ENCODE assay signal across 8 cellular contexts in the genomic region with DNA sequence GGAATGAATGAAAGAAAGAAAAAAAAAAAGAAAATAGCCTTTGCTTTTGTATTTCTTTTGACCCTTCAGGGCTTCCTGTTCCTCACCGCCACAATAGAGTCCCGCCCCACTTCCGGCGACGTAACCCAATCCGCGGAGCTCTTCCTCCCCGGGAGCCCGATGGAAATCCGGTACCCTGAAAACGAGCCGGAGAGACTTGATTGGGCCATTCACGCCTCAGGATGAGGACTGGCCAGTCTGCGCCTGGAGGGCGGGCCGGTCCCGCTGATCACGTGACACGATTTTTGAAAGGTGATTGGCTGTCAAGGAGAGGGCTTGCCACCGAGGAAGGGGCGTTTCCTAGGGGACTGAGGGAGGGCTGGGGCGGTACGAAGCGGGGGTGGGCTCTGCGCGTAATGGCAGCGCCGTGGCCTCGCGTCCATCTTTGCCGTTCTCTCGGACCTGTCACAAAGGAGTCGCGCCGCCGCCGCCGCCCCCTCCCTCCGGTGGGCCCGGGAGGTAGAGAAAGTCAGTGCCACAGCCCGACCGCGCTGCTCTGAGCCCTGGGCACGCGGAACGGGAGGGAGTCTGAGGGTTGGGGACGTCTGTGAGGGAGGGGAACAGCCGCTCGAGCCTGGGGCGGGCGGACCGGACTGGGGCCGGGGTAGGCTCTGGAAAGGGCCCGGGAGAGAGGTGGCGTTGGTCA. TPM values are rescaled to one million over a fixed set of nuclear protein-coding genes. Genes with fewer than 3 reads are reported as not detected.
DNase-seq lines count a peak whose midpoint lies in the region; ATAC-seq and TF ChIP-seq lines count a peak whose summit lies in the region.

A gene with protein sequence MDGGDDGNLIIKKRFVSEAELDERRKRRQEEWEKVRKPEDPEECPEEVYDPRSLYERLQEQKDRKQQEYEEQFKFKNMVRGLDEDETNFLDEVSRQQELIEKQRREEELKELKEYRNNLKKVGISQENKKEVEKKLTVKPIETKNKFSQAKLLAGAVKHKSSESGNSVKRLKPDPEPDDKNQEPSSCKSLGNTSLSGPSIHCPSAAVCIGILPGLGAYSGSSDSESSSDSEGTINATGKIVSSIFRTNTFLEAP (minus strand): TSS at position 95 of the 685 bp plus-strand sequence. CDS start 12,185 bp downstream, outside the sequence.
A gene (plus strand): TSS at position 385 of the 685 bp plus-strand sequence. CDS start 18,330 bp downstream, outside the sequence.

- H3K9ac ChIP-seq in BLaER1: peak within 1 kb of the TSS; percentile 97

- H3K4me1 Mint-ChIP-seq in activated CD4-positive, alpha-beta T cell treated with anti-CD3 and anti-CD28 coated beads, Interleukin-2, amount 10 ng/mL, durations not matched to agents 7 days and 5 days: peaks cover 53% of the 10 kb centered on the region

- H3K36me3 Mint-ChIP-seq in activated CD4-positive, alpha-beta T cell treated with anti-CD3 and anti-CD28 coated beads, Interleukin-2, amount 10 ng/mL, durations not matched to agents 7 days and 5 days (ENCODE audit: low read depth): peaks cover 17% of the 10 kb centered on the region

- peak within 1 kb of the TSS; percentile 91 for H3K27ac Mint-ChIP-seq in activated CD4-positive, alpha-beta T cell treated with anti-CD3 and anti-CD28 coated beads, Interleukin-2, amount 10 ng/mL, durations not matched to agents 7 days and 5 days

- no peaks in the 10 kb centered on the region for H3K27me3 Mint-ChIP-seq in activated CD4-positive, alpha-beta T cell treated with anti-CD3 and anti-CD28 coated beads, Interleukin-2, amount 10 ng/mL, durations not matched to agents 7 days and 5 days

- peaks cover 52% of the 10 kb centered on the region for H4K20me1 ChIP-seq in BLaER1

- no peaks in the 10 kb centered on the region for H3K27me3 ChIP-seq in BLaER1
- no peaks in the 10 kb centered on the region for H3K27me3 ChIP-seq in layer of hippocampus (ENCODE audit: control insufficient read depth, insufficient read depth, low read length)

- H3K4me2 ChIP-seq in BLaER1: peak within 1 kb of the TSS; percentile 96

- TF ChIP-seq CTCF in coronary artery (IDR thresholded peaks at IDR 0.05): no peak

- no peaks in the 10 kb centered on the region for H3K9me3 ChIP-seq in BLaER1

- peaks cover 2% of the 10 kb centered on the region for H3K9me3 Mint-ChIP-seq in activated CD4-positive, alpha-beta T cell treated with anti-CD3 and anti-CD28 coated beads, Interleukin-2, amount 10 ng/mL, durations not matched to agents 7 days and 5 days

- ATAC-seq in GM19328 (IDR thresholded peaks at IDR 0.05; ENCODE audit: unreplicated experiment): peak; percentile 85
- peak; percentile 85 for ATAC-seq in HG03520 (IDR thresholded peaks at IDR 0.05; ENCODE audit: unreplicated experiment)

- peak; percentile 97 for DNase-seq in NCI-H69 (lab: John Stamatoyannopoulos, UW)
- peak; percentile 100 for DNase-seq in activated CD4-positive, alpha-beta T cell treated with anti-CD3 and anti-CD28 coated beads, Interleukin-2, amount 10 ng/mL, durations not matched to agents 7 days and 5 days
- DNase-seq in coronary artery (ENCODE audit: low spot score): peak; percentile 100
- peak; percentile 87 to 98 for DNase-seq in stimulated activated CD4-positive, alpha-beta T cell treated with anti-CD3 and anti-CD28 coated beads, Interleukin-1b, Interleukin-23, amount 100 ng/mL, for 4 hours (ENCODE audit: low read depth in 2 of 2)

- peak within 1 kb of the TSS; percentile 98 for H3K4me3 Mint-ChIP-seq in activated CD4-positive, alpha-beta T cell treated with anti-CD3 and anti-CD28 coated beads, Interleukin-2, amount 10 ng/mL, durations not matched to agents 7 days and 5 days

- POLR2A ChIA-PET in activated CD4-positive, alpha-beta T cell treated with anti-CD3 and anti-CD28 coated beads, Interleukin-2, amount 10 ng/mL, durations not matched to agents 7 days and 5 days (lab: Charles Lee): interaction anchor here (0.6 kb wide), 1 partner anchor 943 kb away, joined by 3 read pairs; no protein-coding TSS in a partner anchor

- peaks cover 17% of the 10 kb centered on the region for H3K36me3 ChIP-seq in BLaER1

- peak within 1 kb of the TSS; percentile 94 for H3K27ac ChIP-seq in BLaER1
- H3K27ac ChIP-seq in coronary artery: peak within 1 kb of the TSS; percentile 95 to 99
- H3K27ac ChIP-seq in layer of hippocampus (ENCODE audit: low read depth, low read length): peak within 1 kb of the TSS; percentile 95

- CTCF ChIA-PET in activated CD4-positive, alpha-beta T cell treated with anti-CD3 and anti-CD28 coated beads, Interleukin-2, amount 10 ng/mL, durations not matched to agents 7 days and 5 days (lab: Charles Lee): interaction anchor here (0.7 to 2.3 kb wide), 5 partner anchors 34 to 120 kb away, joined by 3 to 11 read pairs (median 5); a partner anchor contains a TSS

- peaks cover 37% of the 10 kb centered on the region for H3K4me1 ChIP-seq in BLaER1

- H3K4me3 ChIP-seq in BLaER1 (peak within 1 kb of the TSS; percentile 98), coronary artery (peak within 1 kb of the TSS; percentile 100)

RNA-seq across cellular contexts. Expression of the first gene that starts in this region (rescaled TPM):
- total RNA-seq in activated CD4-positive, alpha-beta T cell treated with anti-CD3 and anti-CD28 coated beads, Interleukin-2, amount 10 ng/mL, durations not matched to agents 7 days and 5 days: 100 to 1,000 TPM; 115 to 137 TPM

RNA-seq across cellular contexts. Expression of the second gene that starts in this region (rescaled TPM):
- total RNA-seq in activated CD4-positive, alpha-beta T cell treated with anti-CD3 and anti-CD28 coated beads, Interleukin-2, amount 10 ng/mL, durations not matched to agents 7 days and 5 days: 10 to 100 TPM; 32.2 to 34.2 TPM

Comparison
In these comparisons a context has a peak if more than half of its experiments do, and no peak if none do; other contexts are left out.
1. Peak in every context shown above with its lines: DNase-seq, ATAC-seq, H3K4me3 ChIP-seq and H3K27ac ChIP-seq.